In the genomic region with DNA sequence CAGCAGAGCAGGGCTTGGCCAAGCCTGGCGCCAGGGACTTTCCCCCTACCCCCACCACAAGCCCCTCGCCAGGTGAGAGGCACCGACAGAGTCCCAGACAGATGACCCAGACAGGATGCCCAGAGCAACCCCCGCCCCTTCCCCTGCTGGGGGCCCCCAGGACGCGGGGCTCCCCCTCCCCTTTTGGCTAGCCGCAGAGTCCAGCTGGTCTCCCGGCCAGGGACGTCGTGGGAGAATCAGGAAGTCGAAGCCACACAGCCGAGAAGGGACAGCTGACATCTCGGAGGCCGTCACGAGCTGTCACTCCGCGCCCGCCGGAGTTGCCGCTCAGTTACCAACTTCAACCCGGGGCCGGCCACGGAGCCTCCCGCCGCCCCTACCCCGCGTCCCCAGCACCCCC, we compare ENCODE assay signal across 8 cellular contexts.
DNase-seq lines count a peak whose midpoint lies in the region; ATAC-seq, FAIRE-seq and TF ChIP-seq lines count a peak whose summit lies in the region.
"Not testable (repeated sequence)": the region's sequence is repeated elsewhere in the genome, so short reads cannot be mapped to it uniquely, and the experiment has no call there.

No MANE protein-coding gene starts in this region.

- not testable (repeated sequence) for TF ChIP-seq POLR2A in H1 (IDR thresholded peaks at IDR 0.05; ENCODE audit: control extremely low read depth in 1 of 2, low read depth in 2 of 2, low read length in 2 of 2)

- H3F3A ChIP-seq in neural progenitor cell (ENCODE audit: low read depth) = not testable (repeated sequence)

- H3K4me3 Mint-ChIP-seq in T-helper 17 cell (peak overlapping the region; percentile 86), immature natural killer cell (peak overlapping the region; percentile 53 to 76 (median 72)), neural progenitor cell (peak overlapping the region; percentile 84)
- H3K4me3 Mint-ChIP-seq in activated naive CD4-positive, alpha-beta T cell treated with anti-CD3 and anti-CD28 coated beads for 36 hours = peak overlapping the region; percentile 45
- peak overlapping the region; percentile 65 to 76 for H3K4me3 Mint-ChIP-seq in stimulated activated naive CD8-positive, alpha-beta T cell treated with anti-CD3 and anti-CD28 coated beads, Interleukin-15, amount 100 ng/mL, for 72 hours

- not testable (repeated sequence) for TF ChIP-seq EP300 in H1 (IDR thresholded peaks at IDR 0.05; ENCODE audit: borderline replicate concordance in 1 of 2, low read depth in 2 of 2, low read length in 2 of 2)

- not testable (repeated sequence) for H3K9ac ChIP-seq in H1 (replicated peaks in 1 of 4; ENCODE audit: extremely low read depth in 1 of 4, low read depth in 3 of 4, low read length in 3 of 4); neural progenitor cell

- H2BK5ac ChIP-seq in H1 (ENCODE audit: low read depth, low read length) = not testable (repeated sequence)

- H3K4me2 ChIP-seq in H1 (ENCODE audit: insufficient read depth in 1 of 2, low read depth in 2 of 2, low read length in 2 of 2) (peak overlapping the region; percentile 42 to 75), neural progenitor cell (peak overlapping the region; percentile 98)

- H3K23ac ChIP-seq in H1 (ENCODE audit: insufficient read length) = not testable (repeated sequence)

- not testable (repeated sequence) for ATAC-seq in T-helper 17 cell; stimulated activated naive CD8-positive, alpha-beta T cell treated with anti-CD3 and anti-CD28 coated beads, Interleukin-15, amount 100 ng/mL, for 72 hours

- H4K8ac ChIP-seq in H1 (ENCODE audit: extremely low read depth, insufficient read depth, low read length) = not testable (repeated sequence)

- H3K9me3 Mint-ChIP-seq in activated naive CD4-positive, alpha-beta T cell treated with anti-CD3 and anti-CD28 coated beads for 36 hours; immature natural killer cell; neural progenitor cell; stimulated activated naive CD8-positive, alpha-beta T cell treated with anti-CD3 and anti-CD28 coated beads, Interleukin-15, amount 100 ng/mL, for 72 hours: not testable (repeated sequence)

- not testable (repeated sequence) for H4K91ac ChIP-seq in H1 (replicated peaks; ENCODE audit: insufficient read length, low read length)

- intact Hi-C loops in activated naive CD4-positive, alpha-beta T cell treated with anti-CD3 and anti-CD28 coated beads for 36 hours (cut with micrococcal nuclease) = not testable (repeated sequence)

- H2AK5ac ChIP-seq in H1 (ENCODE audit: low read depth, low read length) = not testable (repeated sequence)

- not testable (repeated sequence) for H2AFZ ChIP-seq in H1 (ENCODE audit: low read length)
- peak overlapping the region; percentile 100 for H2AFZ ChIP-seq in neural progenitor cell (replicated peaks)

- H3K27me3 Mint-ChIP-seq in T-helper 17 cell (peaks cover 56% of the 10 kb centered on the region), neural progenitor cell (ENCODE audit: insufficient read depth, low read depth) (peaks cover 12% of the 10 kb centered on the region)
- H3K27me3 Mint-ChIP-seq in activated naive CD4-positive, alpha-beta T cell treated with anti-CD3 and anti-CD28 coated beads for 36 hours (ENCODE audit: low read depth) = peaks cover 38% of the 10 kb centered on the region
- H3K27me3 Mint-ChIP-seq in immature natural killer cell (ENCODE audit: low read depth in 3 of 3) = not testable (repeated sequence)
- peaks cover 45% of the 10 kb centered on the region for H3K27me3 Mint-ChIP-seq in stimulated activated naive CD8-positive, alpha-beta T cell treated with anti-CD3 and anti-CD28 coated beads, Interleukin-15, amount 100 ng/mL, for 72 hours

- DNase-seq in BJ (ENCODE audit: low read depth); T-helper 17 cell; activated naive CD4-positive, alpha-beta T cell treated with anti-CD3 and anti-CD28 coated beads for 36 hours; stimulated activated naive CD8-positive, alpha-beta T cell treated with anti-CD3 and anti-CD28 coated beads, Interleukin-15, amount 100 ng/mL, for 72 hours: not testable (repeated sequence)
- DNase-seq in H1 (ENCODE audit: low read depth in 1 of 2, low spot score in 2 of 2) (peak in 1 of 2 experiments; percentile 60), immature natural killer cell (peak in 2 of 3 donors; percentile 1), neural progenitor cell (ENCODE audit: low spot score) (peak; percentile 12)

- H3K79me2 ChIP-seq in H1 (ENCODE audit: control insufficient read depth in 1 of 2, insufficient read depth in 2 of 2, low read length in 2 of 2); neural progenitor cell (ENCODE audit: low read depth): not testable (repeated sequence)

- H3K4me1 Mint-ChIP-seq in T-helper 17 cell; activated naive CD4-positive, alpha-beta T cell treated with anti-CD3 and anti-CD28 coated beads for 36 hours (ENCODE audit: low read depth); neural progenitor cell; stimulated activated naive CD8-positive, alpha-beta T cell treated with anti-CD3 and anti-CD28 coated beads, Interleukin-15, amount 100 ng/mL, for 72 hours: not testable (repeated sequence)
- peaks cover 9 to 12% of the 10 kb centered on the region in 2 donors for H3K4me1 Mint-ChIP-seq in immature natural killer cell

- not testable (repeated sequence) for H3K79me1 ChIP-seq in H1 (ENCODE audit: low read depth, low read length)

- H4K20me1 ChIP-seq in H1 (replicated peaks in 1 of 2; ENCODE audit: control insufficient read depth in 1 of 2, insufficient read depth in 2 of 2, low read length in 2 of 2); neural progenitor cell (ENCODE audit: low read depth): not testable (repeated sequence)

- not testable (repeated sequence) for H3K27me3 ChIP-seq in BJ (ENCODE audit: control insufficient read depth, insufficient read depth, low read length)
- H3K27me3 ChIP-seq in H1 (replicated peaks in 1 of 4; ENCODE audit: control insufficient read depth in 3 of 4, extremely low read depth in 1 of 4, insufficient read depth in 3 of 4, low read length in 3 of 4) = peaks cover 1 to 19% (median 14%) of the 10 kb centered on the region in 4 experiments
- peaks cover 55% of the 10 kb centered on the region for H3K27me3 ChIP-seq in neural progenitor cell

- FAIRE-seq in H1 (lab: Jason Lieb, UNC) = not testable (repeated sequence)

- H3K27ac Mint-ChIP-seq in T-helper 17 cell; activated naive CD4-positive, alpha-beta T cell treated with anti-CD3 and anti-CD28 coated beads for 36 hours; immature natural killer cell; neural progenitor cell; stimulated activated naive CD8-positive, alpha-beta T cell treated with anti-CD3 and anti-CD28 coated beads, Interleukin-15, amount 100 ng/mL, for 72 hours: not testable (repeated sequence)

- H3K14ac ChIP-seq in H1 (ENCODE audit: insufficient read length) = not testable (repeated sequence)

- POLR2A ChIA-PET in BJ (lab: Charles Lee); HEK293 (lab: Yijun Ruan, JAX); H1 (lab: Charles Lee; ENCODE audit: partially characterized antibody): not testable (repeated sequence)

- not testable (repeated sequence) for H3K56ac ChIP-seq in H1 (replicated peaks; ENCODE audit: insufficient read length, low read depth, low read length)

- TF ChIP-seq RAD21 in H1 (IDR thresholded peaks at IDR 0.05 in 1 of 2, conservative IDR thresholded peaks at IDR 0.05 in 1 of 2; ENCODE audit: low read depth in 2 of 2, low read length in 2 of 2) = not testable (repeated sequence)

- H2BK120ac ChIP-seq in H1 (replicated peaks; ENCODE audit: low read depth, low read length) = not testable (repeated sequence)

- peak overlapping the region; percentile 29; the same call in 1 of the 2 replicates for H3K4me3 ChIP-seq in BJ (ENCODE audit: low read depth, low read length)
- peak overlapping the region; percentile 32 for H3K4me3 ChIP-seq in HEK293 (ENCODE audit: low read depth, low read length)
- H3K4me3 ChIP-seq in H1 (ENCODE audit: extremely low read depth in 1 of 4, insufficient read depth in 2 of 4, low read depth in 3 of 4, low read length in 4 of 4) = peak overlapping the region in 3 of 4 experiments; percentile 18 to 65 (median 55); a peak in 6 of 8 replicates
- peak overlapping the region; percentile 89 for H3K4me3 ChIP-seq in neural progenitor cell

- 0% methylated on average over 4 of the region's 27 CpGs; no CpG with 5 or more reads in 1 of the 2 experiments for WGBS in H1 (ENCODE audit: extremely low coverage in 1 of 2, insufficient coverage in 1 of 2, insufficient read length in 1 of 2, insufficient replicate concordance in 2 of 2, low coverage in 1 of 2, low lambda C conversion rate in 2 of 2, missing lambda C conversion rate in 1 of 2), 2 experiments

- CTCF ChIA-PET in BJ (lab: Yijun Ruan, JAX) (interaction anchor here (0.9 to 2.4 kb wide), 4 partner anchors 9 to 286 kb away, joined by 4 to 8 read pairs (median 5); no protein-coding TSS in a partner anchor), H1 (lab: Charles Lee; ENCODE audit: partially characterized antibody) (interaction anchor here (0.6 to 1.5 kb wide), 4 partner anchors 79 to 1534 kb away, joined by 3 read pairs; no protein-coding TSS in a partner anchor)
- CTCF ChIA-PET in HEK293 (lab: Yijun Ruan, JAX); activated naive CD4-positive, alpha-beta T cell treated with anti-CD3 and anti-CD28 coated beads for 36 hours (lab: Charles Lee): not testable (repeated sequence)

- H3K27ac ChIP-seq in HEK293 (ENCODE audit: extremely low read depth, low read depth, low read length); H1 (ENCODE audit: low read depth, low read length); neural progenitor cell: not testable (repeated sequence)

- not testable (repeated sequence) for H2BK20ac ChIP-seq in H1 (ENCODE audit: low read length)

- H2BK12ac ChIP-seq in H1 (ENCODE audit: low read depth, low read length) = not testable (repeated sequence)

- not testable (repeated sequence) for H4K5ac ChIP-seq in H1 (ENCODE audit: insufficient read length, low read depth, low read length)

- H3K23me2 ChIP-seq in H1 (ENCODE audit: low read depth, low read length) = not testable (repeated sequence)

- not testable (repeated sequence) for H3K4me1 ChIP-seq in HEK293 (ENCODE audit: control insufficient read depth, insufficient read depth, low read length); H1 (replicated peaks in 1 of 4; ENCODE audit: control insufficient read depth in 3 of 4, insufficient read depth in 4 of 4, low read length in 3 of 4); neural progenitor cell

- not testable (repeated sequence) for H3K4ac ChIP-seq in H1 (replicated peaks; ENCODE audit: insufficient read length, low read depth, low read length)

- not testable (repeated sequence) for H3K18ac ChIP-seq in H1 (ENCODE audit: extremely low read depth, low read length)

- H3K36me3 Mint-ChIP-seq in T-helper 17 cell (ENCODE audit: low read depth); activated naive CD4-positive, alpha-beta T cell treated with anti-CD3 and anti-CD28 coated beads for 36 hours (ENCODE audit: low read depth); immature natural killer cell; neural progenitor cell: not testable (repeated sequence)

- not testable (repeated sequence) for H3K36me3 ChIP-seq in BJ (ENCODE audit: control insufficient read depth, insufficient read depth, low read length); HEK293 (ENCODE audit: control insufficient read depth in 2 of 2, insufficient read depth in 1 of 2, low read length in 2 of 2); H1 (ENCODE audit: control insufficient read depth in 2 of 4, insufficient read depth in 4 of 4, low read length in 3 of 4); neural progenitor cell

- not testable (repeated sequence) for H2BK15ac ChIP-seq in H1 (ENCODE audit: low read length)

- not testable (repeated sequence) for TF ChIP-seq CTCF in BJ (IDR thresholded peaks at IDR 0.05; ENCODE audit: insufficient read depth, low read depth, low read length); HEK293 (tag by site-specific recombination; IDR thresholded peaks at IDR 0.05); H1 (IDR thresholded peaks at IDR 0.05; ENCODE audit: control extremely low read depth in 1 of 3, insufficient read depth in 1 of 3, low read depth in 1 of 3, low read length in 3 of 3); neural progenitor cell (IDR thresholded peaks at IDR 0.05)

- not testable (repeated sequence) for H3K9me3 ChIP-seq in HEK293 (ENCODE audit: control insufficient read depth, insufficient read depth, low read depth, low read length); T-helper 17 cell (ENCODE audit: control insufficient read depth, low read length, poor library complexity, severe bottlenecking); H1 (ENCODE audit: insufficient read depth in 2 of 2, low read depth in 1 of 2, low read length in 1 of 2); neural progenitor cell (ENCODE audit: low read depth)

Comparison
In these comparisons a context has a peak if more than half of its experiments do, and no peak if none do; other contexts are left out.
1. H3K4me3 ChIP-seq: peak in every context shown above with its lines; median percentile 89 in neural progenitor cell; 55 in H1; 32 in HEK293; 29 in BJ.